12 cellular contexts compared by ENCODE assay signal in the genomic region with DNA sequence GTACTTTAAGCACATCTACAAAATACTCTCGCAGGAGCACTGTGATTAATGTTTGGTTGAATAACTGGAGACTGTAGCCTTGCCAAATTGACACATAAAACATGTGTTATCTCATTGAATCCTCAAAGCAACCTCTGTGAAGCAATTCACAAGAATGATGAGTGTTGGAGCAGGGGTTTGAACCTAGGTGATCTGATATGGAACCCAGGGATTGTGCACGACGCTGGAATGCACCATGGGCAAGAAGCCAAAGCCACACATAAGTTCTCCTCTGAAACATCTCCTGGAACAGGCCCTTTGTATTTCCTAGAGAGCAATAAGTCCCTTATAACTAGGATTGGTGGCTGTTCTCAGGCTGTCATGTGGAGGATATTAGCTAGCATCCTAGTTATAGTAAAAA.
DNase-seq lines count a peak whose midpoint lies in the region; ATAC-seq, FAIRE-seq and TF ChIP-seq lines count a peak whose summit lies in the region.
"Had no signal": no experiment of that assay in that cellular context is flagged by ENCODE, and none has a peak within 500 bp of the region (broad histone marks: within the 10 kb centered on the region; RNA-seq: fewer than 3 reads in every experiment).

No MANE protein-coding gene starts in this region.

- H3K4me3 Mint-ChIP-seq in astrocyte (ENCODE audit: unreplicated experiment) = no peak overlapping the region
- H3K4me3 Mint-ChIP-seq in activated T-cell treated with anti-CD3 and anti-CD28 coated beads, Interleukin-2, amount 50 U/mL, for 24 hours = no peak overlapping the region

- no peaks in the 10 kb centered on the region for H3K36me3 ChIP-seq in astrocyte (ENCODE audit: insufficient read depth, low read length)
- no peaks in the 10 kb centered on the region for H3K36me3 ChIP-seq in left lung

- H3K9me3 ChIP-seq in astrocyte (ENCODE audit: insufficient read depth, low read depth, low read length) (no peaks in the 10 kb centered on the region), left lung (no peaks in the 10 kb centered on the region)

- H3K27me3 ChIP-seq in astrocyte (ENCODE audit: insufficient read depth, low read length) (no peaks in the 10 kb centered on the region), left lung (no peaks in the 10 kb centered on the region)

- H3K4me1 ChIP-seq in astrocyte (ENCODE audit: insufficient read depth, low read length) (peaks cover 27% of the 10 kb centered on the region), left lung (peaks cover 4 to 23% of the 10 kb centered on the region in 2 donors)

- DNase-seq in AG20443 (ENCODE audit: low spot score) (peak; percentile 37), HT-29 (ENCODE audit: low spot score) (peak; percentile 71), astrocyte (ENCODE audit: low read depth) (peak; percentile 97), left lung (no peak), NCI-H2107 treated with DMSO at 0.1 percent for 48 hours (lab: John Stamatoyannopoulos, UW; ENCODE audit: unreplicated experiment) (no peak), hypothalamus (lab: John Stamatoyannopoulos, UW) (no peak)
- no peak for DNase-seq in activated T-cell treated with anti-CD3 and anti-CD28 coated beads, Interleukin-2, amount 50 U/mL, for 24 hours
- no peak for DNase-seq in activated CD8-positive, alpha-beta memory T cell treated with anti-CD3 and anti-CD28 coated beads, Interleukin-2, amount 50 U/mL, for 48 hours
- DNase-seq: COR-L47, NCI-H1105 treated with DMSO at 0.1 percent for 48 hours, right cardiac atrium had no signal

- no peaks in the 10 kb centered on the region for H3K36me3 Mint-ChIP-seq in astrocyte (ENCODE audit: low read depth, unreplicated experiment)
- H3K36me3 Mint-ChIP-seq in activated T-cell treated with anti-CD3 and anti-CD28 coated beads, Interleukin-2, amount 50 U/mL, for 24 hours (ENCODE audit: low read depth) = no peaks in the 10 kb centered on the region

- H3K27ac ChIP-seq in astrocyte (ENCODE audit: low read depth, low read length) = peak overlapping the region; percentile 21
- H3K27ac ChIP-seq in left lung = no peak overlapping the region

- no peaks in the 10 kb centered on the region for H3K27me3 Mint-ChIP-seq in astrocyte (ENCODE audit: low read depth, unreplicated experiment)
- H3K27me3 Mint-ChIP-seq in activated T-cell treated with anti-CD3 and anti-CD28 coated beads, Interleukin-2, amount 50 U/mL, for 24 hours = no peaks in the 10 kb centered on the region

- H4K20me1 ChIP-seq in astrocyte (ENCODE audit: insufficient read depth, low read length) = no peaks in the 10 kb centered on the region

- no peaks in the 10 kb centered on the region for H3K79me2 ChIP-seq in astrocyte (ENCODE audit: insufficient read depth, low read length)

- H3K4me3 ChIP-seq in astrocyte (ENCODE audit: insufficient read depth, low read depth, low read length) (no peak overlapping the region), left lung (no peak overlapping the region)

- peaks cover 19% of the 10 kb centered on the region for H3K4me1 Mint-ChIP-seq in astrocyte (ENCODE audit: low read depth, unreplicated experiment)
- peaks cover 13% of the 10 kb centered on the region for H3K4me1 Mint-ChIP-seq in activated T-cell treated with anti-CD3 and anti-CD28 coated beads, Interleukin-2, amount 50 U/mL, for 24 hours (ENCODE audit: low read depth)

- no peaks in the 10 kb centered on the region for H3K9me3 Mint-ChIP-seq in astrocyte (ENCODE audit: unreplicated experiment)
- H3K9me3 Mint-ChIP-seq in activated T-cell treated with anti-CD3 and anti-CD28 coated beads, Interleukin-2, amount 50 U/mL, for 24 hours = no peaks in the 10 kb centered on the region

- peak overlapping the region; percentile 82 for H3K27ac Mint-ChIP-seq in astrocyte (ENCODE audit: unreplicated experiment)
- H3K27ac Mint-ChIP-seq in activated T-cell treated with anti-CD3 and anti-CD28 coated beads, Interleukin-2, amount 50 U/mL, for 24 hours = no peak overlapping the region

- H3K9ac ChIP-seq in astrocyte (ENCODE audit: low read length) = peak overlapping the region; percentile 9

- TF ChIP-seq CTCF in astrocyte (IDR thresholded peaks at IDR 0.05; ENCODE audit: insufficient read depth, low read depth, low read length) (no peak), left lung (IDR thresholded peaks at IDR 0.05) (no peak)

- FAIRE-seq in astrocyte (lab: Jason Lieb, UNC) = no peak
- FAIRE-seq: endometrium had no signal

- H2AFZ ChIP-seq in astrocyte (ENCODE audit: low read depth, low read length) = no peak overlapping the region

- peak overlapping the region; percentile 34 for H3K4me2 ChIP-seq in astrocyte (ENCODE audit: low read length)

- peak; percentile 11 for ATAC-seq in left lung
- ATAC-seq: right cardiac atrium had no signal

- intact Hi-C loops in left lung (cut with DNase I) = no loop called here

Comparison
In these comparisons a context has a peak if more than half of its experiments do, and no peak if none do; other contexts are left out.
1. DNase-seq: peak in AG20443 (single experiment), HT-29 (single experiment) and astrocyte (single experiment); none in left lung (0 of 2), NCI-H2107 treated with DMSO at 0.1 percent for 48 hours (single experiment), hypothalamus (0 of 51), activated T-cell treated with anti-CD3 and anti-CD28 coated beads, Interleukin-2, amount 50 U/mL, for 24 hours (single experiment) and activated CD8-positive, alpha-beta memory T cell treated with anti-CD3 and anti-CD28 coated beads, Interleukin-2, amount 50 U/mL, for 48 hours (single experiment).